Comparison of ENCODE assay signal across 1 cellular context in the genomic region with DNA sequence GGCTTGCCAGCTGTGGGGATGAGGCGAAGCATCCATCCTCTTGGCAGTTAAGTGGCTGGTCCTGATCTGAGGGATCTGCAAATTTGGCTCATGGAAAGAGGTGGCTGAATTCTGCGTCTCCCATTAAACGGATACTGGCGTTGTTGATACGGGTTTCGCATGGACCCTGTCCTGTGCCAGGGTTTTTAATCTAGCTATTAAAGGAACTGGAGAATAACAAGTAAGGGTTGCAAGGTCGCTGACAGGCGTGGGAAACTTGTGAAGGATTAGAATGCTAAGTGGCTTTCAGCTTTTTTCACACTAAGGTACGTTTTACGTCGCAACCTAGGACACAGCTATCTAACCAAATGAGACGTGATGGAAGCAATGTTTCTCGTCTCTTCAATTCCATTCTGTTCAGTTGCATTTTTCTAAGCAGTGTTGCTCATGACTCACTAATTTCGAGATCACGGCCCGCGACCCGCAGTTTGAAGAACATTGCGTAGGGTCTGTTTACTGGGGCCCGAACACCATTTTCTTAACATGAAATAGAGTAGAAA.
TF ChIP-seq lines count a peak whose summit lies in the region.

No MANE protein-coding gene starts in this region.

TF ChIP-seq in SK-N-SH, 30 proteins besides CTCF, POLR2A, EP300 and RAD21 (continued from another document):
- TF ChIP-seq, protein P1, sequence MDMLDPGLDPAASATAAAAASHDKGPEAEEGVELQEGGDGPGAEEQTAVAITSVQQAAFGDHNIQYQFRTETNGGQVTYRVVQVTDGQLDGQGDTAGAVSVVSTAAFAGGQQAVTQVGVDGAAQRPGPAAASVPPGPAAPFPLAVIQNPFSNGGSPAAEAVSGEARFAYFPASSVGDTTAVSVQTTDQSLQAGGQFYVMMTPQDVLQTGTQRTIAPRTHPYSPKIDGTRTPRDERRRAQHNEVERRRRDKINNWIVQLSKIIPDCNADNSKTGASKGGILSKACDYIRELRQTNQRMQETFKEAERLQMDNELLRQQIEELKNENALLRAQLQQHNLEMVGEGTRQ (IDR thresholded peaks at IDR 0.05; ENCODE audit: borderline replicate concordance, low read depth, low read length): no peak
- no peak for TF ChIP-seq YY1 (IDR thresholded peaks at IDR 0.05; ENCODE audit: low read depth)
- TF ChIP-seq MXI1 (IDR thresholded peaks at IDR 0.05; ENCODE audit: low read depth, low read length): no peak
- no peak for TF ChIP-seq NFIC (IDR thresholded peaks at IDR 0.05; ENCODE audit: borderline replicate concordance)
- TF ChIP-seq SIN3A (IDR thresholded peaks at IDR 0.05; ENCODE audit: borderline replicate concordance, low read depth, low read length): no peak
- no peak for TF ChIP-seq FOXJ3 (CRISPR knock-in tag; IDR thresholded peaks at IDR 0.05)
- TF ChIP-seq TAF1 (IDR thresholded peaks at IDR 0.05; ENCODE audit: borderline replicate concordance, low read depth, low read length): no peak
- TF ChIP-seq GATA2 (CRISPR knock-in tag; IDR thresholded peaks at IDR 0.05): no peak
- no peak for TF ChIP-seq FOSL2 (IDR thresholded peaks at IDR 0.05; ENCODE audit: borderline replicate concordance, low read depth)
- TF ChIP-seq, protein P2, sequence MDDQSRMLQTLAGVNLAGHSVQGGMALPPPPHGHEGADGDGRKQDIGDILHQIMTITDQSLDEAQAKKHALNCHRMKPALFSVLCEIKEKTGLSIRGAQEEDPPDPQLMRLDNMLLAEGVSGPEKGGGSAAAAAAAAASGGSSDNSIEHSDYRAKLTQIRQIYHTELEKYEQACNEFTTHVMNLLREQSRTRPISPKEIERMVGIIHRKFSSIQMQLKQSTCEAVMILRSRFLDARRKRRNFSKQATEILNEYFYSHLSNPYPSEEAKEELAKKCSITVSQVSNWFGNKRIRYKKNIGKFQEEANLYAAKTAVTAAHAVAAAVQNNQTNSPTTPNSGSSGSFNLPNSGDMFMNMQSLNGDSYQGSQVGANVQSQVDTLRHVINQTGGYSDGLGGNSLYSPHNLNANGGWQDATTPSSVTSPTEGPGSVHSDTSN (IDR thresholded peaks at IDR 0.05): no peak
- no peak for TF ChIP-seq POLR2AphosphoS5 (IDR thresholded peaks at IDR 0.05; ENCODE audit: low read depth, low read length)
- TF ChIP-seq, protein P3, sequence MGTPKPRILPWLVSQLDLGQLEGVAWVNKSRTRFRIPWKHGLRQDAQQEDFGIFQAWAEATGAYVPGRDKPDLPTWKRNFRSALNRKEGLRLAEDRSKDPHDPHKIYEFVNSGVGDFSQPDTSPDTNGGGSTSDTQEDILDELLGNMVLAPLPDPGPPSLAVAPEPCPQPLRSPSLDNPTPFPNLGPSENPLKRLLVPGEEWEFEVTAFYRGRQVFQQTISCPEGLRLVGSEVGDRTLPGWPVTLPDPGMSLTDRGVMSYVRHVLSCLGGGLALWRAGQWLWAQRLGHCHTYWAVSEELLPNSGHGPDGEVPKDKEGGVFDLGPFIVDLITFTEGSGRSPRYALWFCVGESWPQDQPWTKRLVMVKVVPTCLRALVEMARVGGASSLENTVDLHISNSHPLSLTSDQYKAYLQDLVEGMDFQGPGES (IDR thresholded peaks at IDR 0.05; ENCODE audit: low read depth, low read length): no peak
